22 cellular contexts compared by ENCODE assay signal in the genomic region with DNA sequence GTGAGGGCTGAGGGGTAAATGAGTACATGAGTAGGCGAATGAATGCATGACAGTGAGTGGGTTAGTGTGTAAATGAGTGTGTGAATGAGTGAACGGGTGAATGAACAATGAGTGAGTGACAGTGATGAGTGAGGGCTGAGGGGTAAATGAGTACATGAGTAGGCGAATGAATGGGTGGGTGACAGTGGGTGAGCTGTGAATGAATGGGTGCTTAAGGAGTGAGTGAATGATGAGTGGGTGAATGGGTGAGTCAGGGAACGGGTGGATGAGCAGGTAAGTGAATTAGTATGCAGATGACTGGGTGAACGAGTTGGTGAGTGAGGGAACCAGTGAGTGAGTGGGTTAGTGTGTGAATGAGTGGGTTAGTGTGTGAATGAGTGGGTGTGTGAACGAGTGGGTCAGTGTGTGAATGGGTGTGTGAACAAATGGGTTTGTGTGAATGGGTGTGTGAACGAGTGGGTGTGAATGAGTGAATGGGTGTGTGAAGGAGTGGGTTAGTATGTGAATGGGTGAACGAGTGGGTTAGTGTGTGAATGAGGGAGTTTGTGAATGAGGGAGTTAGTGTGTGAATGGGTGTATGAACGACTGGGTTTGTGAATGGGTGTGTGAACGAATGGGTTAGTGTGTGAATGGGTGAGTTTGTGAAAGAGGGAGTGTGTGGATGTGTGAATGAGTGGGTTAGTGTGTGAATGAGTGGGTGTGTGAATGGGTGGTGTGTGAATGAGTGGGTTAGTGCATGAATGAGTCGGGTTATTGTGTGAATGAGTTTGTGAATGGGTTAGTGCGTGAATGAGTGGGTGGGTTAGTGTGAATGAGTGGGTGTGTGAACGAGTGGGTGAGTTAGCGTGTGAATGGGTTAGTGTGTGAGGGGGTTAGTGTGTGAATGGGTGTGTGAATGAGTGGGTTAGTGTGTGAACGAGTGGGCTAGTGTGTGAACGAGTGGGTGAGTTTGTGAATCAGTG. TPM values are rescaled to one million over a fixed set of nuclear protein-coding genes. Genes with fewer than 3 reads are reported as not detected.
DNase-seq lines count a peak whose midpoint lies in the region; ATAC-seq and TF ChIP-seq lines count a peak whose summit lies in the region.
"Had no signal": no experiment of that assay in that cellular context is flagged by ENCODE, and none has a peak within 500 bp of the region (broad histone marks: within the 10 kb centered on the region; RNA-seq: fewer than 3 reads in every experiment).

No MANE protein-coding gene starts in this region.

- peak overlapping the region; percentile 67 for H3K27ac Mint-ChIP-seq in activated naive CD8-positive, alpha-beta T cell
- H3K27ac Mint-ChIP-seq in activated naive CD8-positive, alpha-beta T cell treated with anti-CD3 and anti-CD28 coated beads for 36 hours, result no peak overlapping the region
- H3K27ac Mint-ChIP-seq in stimulated activated naive CD8-positive, alpha-beta T cell treated with anti-CD3 and anti-CD28 coated beads, Interleukin-15, Interleukin-2, amounts not matched to agents 100 ng/mL and 50 ng/mL, for 24 hours, result peak overlapping the region; percentile 32
- H3K27ac Mint-ChIP-seq: activated naive CD8-positive, alpha-beta T cell treated with anti-CD3 and anti-CD28 coated beads, Interleukin-2, amount 10 ng/mL, durations not matched to agents 7 days and 5 days; CD8-positive, alpha-beta T cell had no signal

- H3K4me3 Mint-ChIP-seq in activated naive CD8-positive, alpha-beta T cell, result no peak overlapping the region
- no peak overlapping the region for H3K4me3 Mint-ChIP-seq in activated naive CD8-positive, alpha-beta T cell treated with anti-CD3 and anti-CD28 coated beads for 36 hours
- H3K4me3 Mint-ChIP-seq in stimulated activated naive CD8-positive, alpha-beta T cell treated with anti-CD3 and anti-CD28 coated beads, Interleukin-15, Interleukin-2, amounts not matched to agents 100 ng/mL and 50 ng/mL, for 24 hours, result no peak overlapping the region
- H3K4me3 Mint-ChIP-seq: activated naive CD8-positive, alpha-beta T cell treated with anti-CD3 and anti-CD28 coated beads, Interleukin-2, amount 10 ng/mL, durations not matched to agents 7 days and 5 days; CD8-positive, alpha-beta T cell; naive thymus-derived CD8-positive, alpha-beta T cell had no signal

- no peak overlapping the region for H3K27ac ChIP-seq in foreskin keratinocyte
- H3K27ac ChIP-seq: thyroid gland had no signal

- peak; percentile 43 for ATAC-seq in foreskin keratinocyte
- no peak for ATAC-seq in left ventricle myocardium superior
- ATAC-seq in HG03521 (IDR thresholded peaks at IDR 0.05; ENCODE audit: unreplicated experiment), result no peak
- ATAC-seq: CD8-positive, alpha-beta T cell; naive thymus-derived CD8-positive, alpha-beta T cell; Right ventricle myocardium inferior; sciatic nerve had no signal

- H3K4me1 ChIP-seq in foreskin keratinocyte, result no peaks in the 10 kb centered on the region
- H3K4me1 ChIP-seq: thyroid gland had no signal

- DNase-seq in activated naive CD8-positive, alpha-beta T cell treated with anti-CD3 and anti-CD28 coated beads for 36 hours, result no peak
- DNase-seq in RKO (ENCODE audit: low spot score) (peak; percentile 84), foreskin keratinocyte (peak in 1 of 2 donors; percentile 13), NOMO-1 treated with DMSO at 0.1 percent for 48 hours (lab: John Stamatoyannopoulos, UW; ENCODE audit: unreplicated experiment) (no peak), left ventricle myocardium superior (no peak)
- DNase-seq: activated CD4-positive, alpha-beta T cell treated with anti-CD3 and anti-CD28 coated beads for 48 hours; activated CD8-positive, alpha-beta memory T cell treated with anti-CD3 and anti-CD28 coated beads, Interleukin-2, amount 50 U/mL, for 48 hours; activated naive CD8-positive, alpha-beta T cell treated with anti-CD3 and anti-CD28 coated beads, Interleukin-2, amount 10 ng/mL, durations not matched to agents 7 days and 5 days; CD8-positive, alpha-beta T cell; cortex of kidney; GF-D8; islet precursor cell; NCI-H1694 treated with DMSO at 0.1 percent for 48 hours; NCI-H69; thyroid gland had no signal

- intact Hi-C loops in left ventricle myocardium superior (cut with micrococcal nuclease), result no loop called here

- no peaks in the 10 kb centered on the region for H3K27me3 ChIP-seq in foreskin keratinocyte
- H3K27me3 ChIP-seq: thyroid gland had no signal

- H3K27me3 Mint-ChIP-seq in activated naive CD8-positive, alpha-beta T cell, result no peaks in the 10 kb centered on the region
- H3K27me3 Mint-ChIP-seq in activated naive CD8-positive, alpha-beta T cell treated with anti-CD3 and anti-CD28 coated beads for 36 hours, result no peaks in the 10 kb centered on the region
- no peaks in the 10 kb centered on the region for H3K27me3 Mint-ChIP-seq in stimulated activated naive CD8-positive, alpha-beta T cell treated with anti-CD3 and anti-CD28 coated beads, Interleukin-15, Interleukin-2, amounts not matched to agents 100 ng/mL and 50 ng/mL, for 24 hours
- H3K27me3 Mint-ChIP-seq: activated naive CD8-positive, alpha-beta T cell treated with anti-CD3 and anti-CD28 coated beads, Interleukin-2, amount 10 ng/mL, durations not matched to agents 7 days and 5 days had no signal

- peaks cover 32% of the 10 kb centered on the region for H3K4me1 Mint-ChIP-seq in activated naive CD8-positive, alpha-beta T cell (ENCODE audit: low read depth)
- H3K4me1 Mint-ChIP-seq in activated naive CD8-positive, alpha-beta T cell treated with anti-CD3 and anti-CD28 coated beads for 36 hours, result no peaks in the 10 kb centered on the region
- H3K4me1 Mint-ChIP-seq in stimulated activated naive CD8-positive, alpha-beta T cell treated with anti-CD3 and anti-CD28 coated beads, Interleukin-15, Interleukin-2, amounts not matched to agents 100 ng/mL and 50 ng/mL, for 24 hours (ENCODE audit: low read depth), result peaks cover 20% of the 10 kb centered on the region

- peaks cover 32% of the 10 kb centered on the region for H3K9me3 Mint-ChIP-seq in activated naive CD8-positive, alpha-beta T cell (ENCODE audit: low read depth)
- H3K9me3 Mint-ChIP-seq in activated naive CD8-positive, alpha-beta T cell treated with anti-CD3 and anti-CD28 coated beads for 36 hours, result peaks cover 56% of the 10 kb centered on the region
- peaks cover 57% of the 10 kb centered on the region for H3K9me3 Mint-ChIP-seq in stimulated activated naive CD8-positive, alpha-beta T cell treated with anti-CD3 and anti-CD28 coated beads, Interleukin-15, Interleukin-2, amounts not matched to agents 100 ng/mL and 50 ng/mL, for 24 hours
- H3K9me3 Mint-ChIP-seq: CD8-positive, alpha-beta T cell had no signal

- no peaks in the 10 kb centered on the region for H3K36me3 Mint-ChIP-seq in activated naive CD8-positive, alpha-beta T cell
- peaks cover 1% of the 10 kb centered on the region for H3K36me3 Mint-ChIP-seq in activated naive CD8-positive, alpha-beta T cell treated with anti-CD3 and anti-CD28 coated beads for 36 hours
- peaks cover 8% of the 10 kb centered on the region for H3K36me3 Mint-ChIP-seq in stimulated activated naive CD8-positive, alpha-beta T cell treated with anti-CD3 and anti-CD28 coated beads, Interleukin-15, Interleukin-2, amounts not matched to agents 100 ng/mL and 50 ng/mL, for 24 hours (ENCODE audit: low read depth)
- H3K36me3 Mint-ChIP-seq: CD8-positive, alpha-beta T cell; naive thymus-derived CD8-positive, alpha-beta T cell had no signal

- no peak for TF ChIP-seq CTCF in foreskin keratinocyte (conservative IDR thresholded peaks at IDR 0.05)

RNA-seq across cellular contexts. Expression of a gene that starts 32.9 kb away (rescaled TPM):
- under 1 TPM; 0.66 to 0.82 TPM for total RNA-seq in activated naive CD8-positive, alpha-beta T cell treated with anti-CD3 and anti-CD28 coated beads for 36 hours
- total RNA-seq in foreskin keratinocyte, result 0.11 TPM in 1 of 2 replicates, not detected in the other
- polyA plus RNA-seq in foreskin keratinocyte, result not detected in 2 replicates
- 3.4 TPM for total RNA-seq in left ventricle myocardium superior
- total RNA-seq: naive thymus-derived CD8-positive, alpha-beta T cell; osteocyte had no signal
